20 cellular contexts compared by ENCODE assay signal in genomic region chr11:66367561-66368312, GRCh38. TPM values are rescaled to one million over a fixed set of nuclear protein-coding genes. Genes with fewer than 3 reads are reported as not detected.
DNase-seq lines count a peak whose midpoint lies in the region; ATAC-seq, FAIRE-seq and TF ChIP-seq lines count a peak whose summit lies in the region.
"Had no signal": no experiment of that assay in that cellular context is flagged by ENCODE, and none has a peak within 500 bp of the region (broad histone marks: within the 10 kb centered on the region; RNA-seq: fewer than 3 reads in every experiment).

No MANE protein-coding gene starts in this region.

- 92% methylated on average over 15 of the region's 15 CpGs; no CpG with 5 or more reads in 1 of the 2 experiments for WGBS in H1 (ENCODE audit: extremely low coverage in 1 of 2, insufficient coverage in 1 of 2, insufficient read length in 1 of 2, insufficient replicate concordance in 2 of 2, low coverage in 1 of 2, low lambda C conversion rate in 2 of 2, missing lambda C conversion rate in 1 of 2), 2 experiments

- no peaks in the 10 kb centered on the region for H3K27me3 ChIP-seq in H1 (replicated peaks in 1 of 4; ENCODE audit: control insufficient read depth in 3 of 4, extremely low read depth in 1 of 4, insufficient read depth in 3 of 4, low read length in 3 of 4)
- H3K27me3 ChIP-seq in skeletal muscle tissue (ENCODE audit: control insufficient read depth in 3 of 3, insufficient read depth in 3 of 3, low read length in 3 of 3), result no peaks in the 10 kb centered on the region
- H3K27me3 ChIP-seq: BE2C, breast epithelium, ovary had no signal

- no peak overlapping the region for H3K23ac ChIP-seq in H1 (ENCODE audit: insufficient read length)

- no peak for ATAC-seq in GM21737 (IDR thresholded peaks at IDR 0.05; ENCODE audit: unreplicated experiment)
- no peak for ATAC-seq in GM18517 (IDR thresholded peaks at IDR 0.05; ENCODE audit: unreplicated experiment)
- ATAC-seq: activated T-helper 17 cell treated with anti-CD3 and anti-CD28 coated beads, Interleukin-2, amount 50 U/mL, for 72 hours; GM23338; lower lobe of right lung had no signal

- no peak overlapping the region for H3K56ac ChIP-seq in H1 (replicated peaks; ENCODE audit: insufficient read length, low read depth, low read length)

- no peak for FAIRE-seq in H1 (lab: Jason Lieb, UNC)
- FAIRE-seq: D721Med, endothelial cell of umbilical vein had no signal

- POLR2A ChIA-PET in H1 (lab: Charles Lee; ENCODE audit: partially characterized antibody), result interaction anchor here (0.8 to 28.0 kb wide), 5 partner anchors 9 to 29 kb away, joined by 3 to 487 read pairs (median 3); partner anchors contain the start of genes B4GAT1 and BRMS1

- no peak; a peak in 1 of 3 replicates for TF ChIP-seq POLR2A in H1 (IDR thresholded peaks at IDR 0.05; ENCODE audit: control extremely low read depth in 1 of 2, low read depth in 2 of 2, low read length in 2 of 2)

- H3K4me3 ChIP-seq in H1 (ENCODE audit: extremely low read depth in 1 of 4, insufficient read depth in 2 of 4, low read depth in 3 of 4, low read length in 4 of 4) (no peak overlapping the region), skeletal muscle tissue (ENCODE audit: low read length in 3 of 3) (peak overlapping the region; percentile 38 to 45 (median 41))
- H3K4me3 ChIP-seq: breast epithelium, GM23338, lower lobe of right lung, ovary, upper lobe of left lung had no signal

- peaks cover 11 to 36% of the 10 kb centered on the region in 2 experiments for H4K20me1 ChIP-seq in H1 (replicated peaks in 1 of 2; ENCODE audit: control insufficient read depth in 1 of 2, insufficient read depth in 2 of 2, low read length in 2 of 2)

- H4K5ac ChIP-seq in H1 (ENCODE audit: insufficient read length, low read depth, low read length), result no peak overlapping the region

- H3K4me2 ChIP-seq in H1 (ENCODE audit: insufficient read depth in 1 of 2, low read depth in 2 of 2, low read length in 2 of 2), result no peak overlapping the region
- H3K4me2 ChIP-seq: GM23338 had no signal

- H3K14ac ChIP-seq in H1 (ENCODE audit: insufficient read length), result no peak overlapping the region

- no peak overlapping the region for H3K4ac ChIP-seq in H1 (replicated peaks; ENCODE audit: insufficient read length, low read depth, low read length)

- H3K9me3 ChIP-seq in H1 (ENCODE audit: insufficient read depth in 2 of 2, low read depth in 1 of 2, low read length in 1 of 2), result no peaks in the 10 kb centered on the region
- no peaks in the 10 kb centered on the region for H3K9me3 ChIP-seq in skeletal muscle tissue (ENCODE audit: control insufficient read depth in 3 of 3, low read length in 3 of 3)
- H3K9me3 ChIP-seq: BE2C, breast epithelium, lower lobe of right lung, ovary, upper lobe of left lung had no signal

- H4K8ac ChIP-seq in H1 (ENCODE audit: extremely low read depth, insufficient read depth, low read length), result peak overlapping the region; percentile 3; the same call in 1 of the 2 replicates

- H3K9ac ChIP-seq in H1 (replicated peaks in 1 of 4; ENCODE audit: extremely low read depth in 1 of 4, low read depth in 3 of 4, low read length in 3 of 4), result no peak overlapping the region
- peak overlapping the region in 2 of 3 donors; percentile 61 to 81 for H3K9ac ChIP-seq in skeletal muscle tissue (ENCODE audit: low read depth in 1 of 3, low read length in 3 of 3)

- H3K27ac ChIP-seq in H1 (ENCODE audit: low read depth, low read length) (no peak overlapping the region), skeletal muscle tissue (ENCODE audit: low read depth, low read length) (no peak overlapping the region)
- H3K27ac ChIP-seq: breast epithelium, lower lobe of right lung, ovary, upper lobe of left lung had no signal

- peaks cover 23 to 56% (median 53%) of the 10 kb centered on the region in 4 experiments for H3K36me3 ChIP-seq in H1 (ENCODE audit: control insufficient read depth in 2 of 4, insufficient read depth in 4 of 4, low read length in 3 of 4)
- H3K36me3 ChIP-seq in skeletal muscle tissue (ENCODE audit: control insufficient read depth in 3 of 3, insufficient read depth in 3 of 3, low read length in 3 of 3), result peaks cover 37 to 44% (median 38%) of the 10 kb centered on the region in 3 donors
- H3K36me3 ChIP-seq: breast epithelium, lower lobe of right lung, ovary had no signal

- TF ChIP-seq RAD21 in H1 (IDR thresholded peaks at IDR 0.05 in 1 of 2, conservative IDR thresholded peaks at IDR 0.05 in 1 of 2; ENCODE audit: low read depth in 2 of 2, low read length in 2 of 2), result no peak

- TF ChIP-seq EP300 in H1 (IDR thresholded peaks at IDR 0.05; ENCODE audit: borderline replicate concordance in 1 of 2, low read depth in 2 of 2, low read length in 2 of 2), result no peak

- H2BK5ac ChIP-seq in H1 (ENCODE audit: low read depth, low read length), result 0 out of 2 replicates have a peak overlapping the region, but pooled peaks have one; percentile 28

- H2BK120ac ChIP-seq in H1 (replicated peaks; ENCODE audit: low read depth, low read length), result no peak overlapping the region

- H3K23me2 ChIP-seq in H1 (ENCODE audit: low read depth, low read length), result peaks cover 7% of the 10 kb centered on the region; the same call in 1 of the 2 replicates

- DNase-seq in GM20000 (ENCODE audit: low spot score), result peak; percentile 4
- DNase-seq in H1 (ENCODE audit: low read depth in 1 of 2, low spot score in 2 of 2), result no peak
- DNase-seq: activated CD4-positive, CD25-positive, alpha-beta regulatory T cell treated with anti-CD3 and anti-CD28 coated beads, Interleukin-2, amount 50 U/mL, for 72 hours; BE2C; islet precursor cell; lower lobe of right lung; NCI-H2107; NCI-H510A treated with DMSO at 0.1 percent for 48 hours; stimulated activated CD4-positive, alpha-beta T cell treated with anti-CD3 and anti-CD28 coated beads, Interleukin-2, amount 100 ng/mL, for 24 hours; upper lobe of left lung had no signal

- H2AK5ac ChIP-seq in H1 (ENCODE audit: low read depth, low read length), result no peak overlapping the region

- H3K79me2 ChIP-seq in H1 (ENCODE audit: control insufficient read depth in 1 of 2, insufficient read depth in 2 of 2, low read length in 2 of 2), result peaks cover 0 to 16% of the 10 kb centered on the region in 2 experiments; a peak in 2 of 4 replicates

- no peak overlapping the region for H3K18ac ChIP-seq in H1 (ENCODE audit: extremely low read depth, low read length)

- no peak overlapping the region for H2BK20ac ChIP-seq in H1 (ENCODE audit: low read length)

- TF ChIP-seq CTCF in GM20000 (IDR thresholded peaks at IDR 0.05; ENCODE audit: extremely low read depth, missing control alignments) (no peak), H1 (IDR thresholded peaks at IDR 0.05; ENCODE audit: control extremely low read depth in 1 of 3, insufficient read depth in 1 of 3, low read depth in 1 of 3, low read length in 3 of 3) (no peak)

- H3K79me1 ChIP-seq in H1 (ENCODE audit: low read depth, low read length), result peaks cover 9% of the 10 kb centered on the region; the same call in 1 of the 2 replicates

- H4K91ac ChIP-seq in H1 (replicated peaks; ENCODE audit: insufficient read length, low read length), result no peak overlapping the region

- H2BK15ac ChIP-seq in H1 (ENCODE audit: low read length), result no peak overlapping the region

- H2AFZ ChIP-seq in H1 (ENCODE audit: low read length), result no peak overlapping the region
- H2AFZ ChIP-seq: GM23338 had no signal

- H3K4me1 ChIP-seq in H1 (replicated peaks in 1 of 4; ENCODE audit: control insufficient read depth in 3 of 4, insufficient read depth in 4 of 4, low read length in 3 of 4), result peaks cover 0 to 8% (median 7%) of the 10 kb centered on the region in 4 experiments; a peak in 6 of 7 replicates
- peaks cover 45 to 70% (median 54%) of the 10 kb centered on the region in 3 donors for H3K4me1 ChIP-seq in skeletal muscle tissue (ENCODE audit: control insufficient read depth in 3 of 3, insufficient read depth in 3 of 3, low read length in 3 of 3)
- H3K4me1 ChIP-seq: BE2C, breast epithelium had no signal

- CTCF ChIA-PET in H1 (lab: Charles Lee; ENCODE audit: partially characterized antibody), result interaction anchor here (0.9 to 4.1 kb wide), 4 partner anchors 18 to 53 kb away, joined by 3 to 18 read pairs (median 10); partner anchors contain the start of genes B4GAT1 and BRMS1

- no peak overlapping the region for H2BK12ac ChIP-seq in H1 (ENCODE audit: low read depth, low read length)

RNA-seq across cellular contexts. Expression of gene SLC29A2, which starts 3.8 kb away (rescaled TPM):
- 29.3 and 32.4 TPM in 2 replicates for total RNA-seq in H1 (2021; fragmentation: NEBNext Ultra II Directional; extraction: Animal tissue kit (Norgen Biotek cat#: 25700))
- 31.6 and 42.0 TPM in 2 replicates for polyA plus RNA-seq in H1 (2011; rRNA removed)
- polyA plus RNA-seq in H1 (2011; cell fraction: cytosol; rRNA removed), result 23.1 TPM
- polyA plus RNA-seq in H1 (2011; cell fraction: nucleus; rRNA removed), result 104 TPM
- 29.3 to 42.0 TPM (median 39.3 TPM) in 4 replicates for polyA plus RNA-seq in H1 (2012, experiment 1 of 2)
- polyA plus RNA-seq in H1 (2012, experiment 2 of 2), result 33.0 TPM
- polyA plus RNA-seq in H1 (2013, experiment 1 of 2), result 40.7 TPM
- 42.8 TPM for polyA plus RNA-seq in H1 (2013, experiment 2 of 2)
- polyA minus RNA-seq in H1 (2011; rRNA and poly(A)+ RNA removed), result 16.4 and 20.7 TPM in 2 replicates
- polyA minus RNA-seq in H1 (2011; cell fraction: cytosol; rRNA and poly(A)+ RNA removed), result 18.6 TPM
- 25.3 TPM for polyA minus RNA-seq in H1 (2011; cell fraction: nucleus; rRNA and poly(A)+ RNA removed)
- 4.2 TPM for total RNA-seq in skeletal muscle tissue

RNA-seq across cellular contexts. Expression of gene B4GAT1, which starts 20.3 kb away (rescaled TPM):
- total RNA-seq in H1 (2021; fragmentation: NEBNext Ultra II Directional; extraction: Animal tissue kit (Norgen Biotek cat#: 25700)), result 27.1 and 27.8 TPM in 2 replicates
- 22.2 and 32.8 TPM in 2 replicates for polyA plus RNA-seq in H1 (2011; rRNA removed)
- 21.6 TPM for polyA plus RNA-seq in H1 (2011; cell fraction: cytosol; rRNA removed)
- 23.0 TPM for polyA plus RNA-seq in H1 (2011; cell fraction: nucleus; rRNA removed)
- polyA plus RNA-seq in H1 (2012, experiment 1 of 2), result 26.1 to 32.8 TPM (median 30.5 TPM) in 4 replicates
- 43.2 TPM for polyA plus RNA-seq in H1 (2012, experiment 2 of 2)
- 36.2 TPM for polyA plus RNA-seq in H1 (2013, experiment 1 of 2)
- polyA plus RNA-seq in H1 (2013, experiment 2 of 2), result 34.2 TPM
- 6.5 and 9.5 TPM in 2 replicates for polyA minus RNA-seq in H1 (2011; rRNA and poly(A)+ RNA removed)
- 15.2 TPM for polyA minus RNA-seq in H1 (2011; cell fraction: cytosol; rRNA and poly(A)+ RNA removed)
- polyA minus RNA-seq in H1 (2011; cell fraction: nucleus; rRNA and poly(A)+ RNA removed), result 8.3 TPM
- total RNA-seq in skeletal muscle tissue, result 24.5 TPM

RNA-seq across cellular contexts. Expression of gene BRMS1, which starts 22.8 kb away (rescaled TPM):
- total RNA-seq in H1 (2021; fragmentation: NEBNext Ultra II Directional; extraction: Animal tissue kit (Norgen Biotek cat#: 25700)), result 44.8 and 46.1 TPM in 2 replicates
- polyA plus RNA-seq in H1 (2011; rRNA removed), result 39.2 and 46.5 TPM in 2 replicates
- polyA plus RNA-seq in H1 (2011; cell fraction: cytosol; rRNA removed), result 51.8 TPM
- 43.6 TPM for polyA plus RNA-seq in H1 (2011; cell fraction: nucleus; rRNA removed)
- polyA plus RNA-seq in H1 (2012, experiment 1 of 2), result 28.2 to 53.4 TPM (median 50.2 TPM) in 4 replicates
- polyA plus RNA-seq in H1 (2012, experiment 2 of 2), result 55.2 TPM
- polyA plus RNA-seq in H1 (2013, experiment 1 of 2), result 30.3 TPM
- 31.5 TPM for polyA plus RNA-seq in H1 (2013, experiment 2 of 2)
- polyA minus RNA-seq in H1 (2011; rRNA and poly(A)+ RNA removed), result 10.5 and 13.1 TPM in 2 replicates
- 12.4 TPM for polyA minus RNA-seq in H1 (2011; cell fraction: cytosol; rRNA and poly(A)+ RNA removed)
- polyA minus RNA-seq in H1 (2011; cell fraction: nucleus; rRNA and poly(A)+ RNA removed), result 9.7 TPM
- 28.2 TPM for total RNA-seq in skeletal muscle tissue

RNA-seq across cellular contexts. Expression of gene RIN1, which starts 31.5 kb away (rescaled TPM):
- total RNA-seq in H1 (2021; fragmentation: NEBNext Ultra II Directional; extraction: Animal tissue kit (Norgen Biotek cat#: 25700)), result 5.4 and 6.6 TPM in 2 replicates
- polyA plus RNA-seq in H1 (2011; rRNA removed), result 2.5 and 3.8 TPM in 2 replicates
- 2.3 TPM for polyA plus RNA-seq in H1 (2011; cell fraction: cytosol; rRNA removed)
- 10.6 TPM for polyA plus RNA-seq in H1 (2011; cell fraction: nucleus; rRNA removed)
- 2.5 to 4.3 TPM (median 3.7 TPM) in 4 replicates for polyA plus RNA-seq in H1 (2012, experiment 1 of 2)
- polyA plus RNA-seq in H1 (2012, experiment 2 of 2), result 2.9 TPM
- 4.4 TPM for polyA plus RNA-seq in H1 (2013, experiment 1 of 2)
- polyA plus RNA-seq in H1 (2013, experiment 2 of 2), result 4.3 TPM
- polyA minus RNA-seq in H1 (2011; rRNA and poly(A)+ RNA removed), result 0.66 and 0.98 TPM in 2 replicates
- 6.0 TPM for polyA minus RNA-seq in H1 (2011; cell fraction: cytosol; rRNA and poly(A)+ RNA removed)
- 2.7 TPM for polyA minus RNA-seq in H1 (2011; cell fraction: nucleus; rRNA and poly(A)+ RNA removed)
- 5.7 TPM for total RNA-seq in skeletal muscle tissue

RNA-seq across cellular contexts. Expression of gene CD248, which starts 50.9 kb away (rescaled TPM):
- total RNA-seq in H1 (2021; fragmentation: NEBNext Ultra II Directional; extraction: Animal tissue kit (Norgen Biotek cat#: 25700)), result 3.7 and 3.9 TPM in 2 replicates
- polyA plus RNA-seq in H1 (2011; rRNA removed), result 2.7 and 4.6 TPM in 2 replicates
- 0.84 TPM for polyA plus RNA-seq in H1 (2011; cell fraction: cytosol; rRNA removed)
- polyA plus RNA-seq in H1 (2011; cell fraction: nucleus; rRNA removed), result 3.0 TPM
- polyA plus RNA-seq in H1 (2012, experiment 1 of 2), result 1.9 to 3.4 TPM (median 2.7 TPM) in 4 replicates
- polyA plus RNA-seq in H1 (2012, experiment 2 of 2), result 2.8 TPM
- 11.9 TPM for polyA plus RNA-seq in H1 (2013, experiment 1 of 2)
- 11.8 TPM for polyA plus RNA-seq in H1 (2013, experiment 2 of 2)
- polyA minus RNA-seq in H1 (2011; rRNA and poly(A)+ RNA removed), result 0.61 and 0.95 TPM in 2 replicates
- polyA minus RNA-seq in H1 (2011; cell fraction: cytosol; rRNA and poly(A)+ RNA removed), result 1.5 TPM
- 1.5 TPM for polyA minus RNA-seq in H1 (2011; cell fraction: nucleus; rRNA and poly(A)+ RNA removed)
- total RNA-seq in skeletal muscle tissue, result 19.3 TPM
- total RNA-seq: activated T-helper 17 cell treated with anti-CD3 and anti-CD28 coated beads, Interleukin-2, amount 50 U/mL, for 72 hours; endothelial cell of umbilical vein; myocyte had no signal

Comparison
In these comparisons a context has a peak if more than half of its experiments do, and no peak if none do; other contexts are left out.
1. H3K4me3 ChIP-seq: peak in skeletal muscle tissue (3 of 3); none in H1 (0 of 4).
2. H3K9ac ChIP-seq: peak in skeletal muscle tissue (2 of 3); none in H1 (0 of 4).